1 cellular context compared by ENCODE assay signal in genomic region chr2:198874502-198874858, GRCh38.
TF ChIP-seq lines count a peak whose summit lies in the region.

No MANE protein-coding gene starts in this region.

TF ChIP-seq in GM12878, 131 proteins besides CTCF, POLR2A, EP300 and RAD21 (continued from another document):
- TF ChIP-seq ATF3 (IDR thresholded peaks at IDR 0.05; ENCODE audit: borderline replicate concordance, extremely low read depth, low read depth, low read length) (no peak), MEF2A (IDR thresholded peaks at IDR 0.05; ENCODE audit: insufficient read depth, low read depth, low read length) (no peak)
TF ChIP-seq in GM12878: peak in this region for 8.
